ENCODE assay signal across 10 cellular contexts in genomic region chr7:85719981-85720963, GRCh38.
DNase-seq lines count a peak whose midpoint lies in the region; ATAC-seq, FAIRE-seq and TF ChIP-seq lines count a peak whose summit lies in the region.
"Had no signal": no experiment of that assay in that cellular context is flagged by ENCODE, and none has a peak within 500 bp of the region (broad histone marks: within the 10 kb centered on the region; RNA-seq: fewer than 3 reads in every experiment).

No MANE protein-coding gene starts in this region.

- peak overlapping the region; percentile 70 to 89 (median 76) for H3K27ac Mint-ChIP-seq in nephron

- 50% methylated on average over 4 of the region's 4 CpGs for WGBS in esophagus muscularis mucosa

- no peaks in the 10 kb centered on the region for H3K27me3 ChIP-seq in bronchial epithelial cell (ENCODE audit: control insufficient read depth, insufficient read depth, low read length)
- H3K27me3 ChIP-seq in esophagus muscularis mucosa = no peaks in the 10 kb centered on the region

- H3K4me3 ChIP-seq in NB4 (ENCODE audit: low read depth, low read length) = no peak overlapping the region
- H3K4me3 ChIP-seq in bronchial epithelial cell (ENCODE audit: low read depth, low read length) = no peak overlapping the region
- H3K4me3 ChIP-seq in esophagus muscularis mucosa = no peak overlapping the region

- TF ChIP-seq POLR2A in NB4 (IDR thresholded peaks at IDR 0.05; ENCODE audit: extremely low read depth, insufficient read length) (no peak), esophagus muscularis mucosa (IDR thresholded peaks at IDR 0.05; ENCODE audit: low read depth) (no peak)

- H3K4me1 ChIP-seq in esophagus muscularis mucosa = no peaks in the 10 kb centered on the region

- FAIRE-seq in bronchial epithelial cell (lab: Jason Lieb, UNC) = no peak
- FAIRE-seq: G401.6 had no signal

- H3K36me3 ChIP-seq in bronchial epithelial cell (ENCODE audit: control insufficient read depth, insufficient read depth, low read length) = no peaks in the 10 kb centered on the region
- H3K36me3 ChIP-seq in esophagus muscularis mucosa = no peaks in the 10 kb centered on the region

- no peaks in the 10 kb centered on the region for H3K36me3 Mint-ChIP-seq in nephron (ENCODE audit: low read depth)

- H3K9me3 ChIP-seq in esophagus muscularis mucosa = no peaks in the 10 kb centered on the region

- no peak overlapping the region for H3K4me3 Mint-ChIP-seq in nephron

- H3K27ac ChIP-seq in esophagus muscularis mucosa (replicated peaks in 1 of 4) = no peak overlapping the region

- no peak for TF ChIP-seq CTCF in NB4 (IDR thresholded peaks at IDR 0.05; ENCODE audit: low read depth, low read length)
- no peak for TF ChIP-seq CTCF in bronchial epithelial cell (IDR thresholded peaks at IDR 0.05; ENCODE audit: insufficient read depth, low read length, severe bottlenecking)
- no peak for TF ChIP-seq CTCF in nephron (IDR thresholded peaks at IDR 0.05; ENCODE audit: unreplicated experiment in 3 of 3)
- TF ChIP-seq CTCF in esophagus muscularis mucosa (IDR thresholded peaks at IDR 0.05) = no peak

- peaks cover 5% of the 10 kb centered on the region for H3K4me1 Mint-ChIP-seq in nephron

- no peaks in the 10 kb centered on the region for H3K27me3 Mint-ChIP-seq in nephron (ENCODE audit: low read depth)

- intact Hi-C loops in esophagus muscularis mucosa (cut with DNase I) = no loop called here

- TF ChIP-seq EP300 in esophagus muscularis mucosa (IDR thresholded peaks at IDR 0.05) = no peak

- no peak for ATAC-seq in HG03039 (IDR thresholded peaks at IDR 0.05; ENCODE audit: unreplicated experiment)
- ATAC-seq in HG02678 (IDR thresholded peaks at IDR 0.05; ENCODE audit: unreplicated experiment) = no peak

- DNase-seq in Daoy (ENCODE audit: low read depth) = peak; percentile 11
- DNase-seq in NB4 (ENCODE audit: low read depth) = peak; percentile 80
- peak; percentile 89 for DNase-seq in bronchial epithelial cell (ENCODE audit: low read depth)
- DNase-seq in DMS114 treated with DMSO at 0.1 percent for 48 hours (lab: John Stamatoyannopoulos, UW; ENCODE audit: unreplicated experiment) = no peak
- no peak for DNase-seq in esophagus muscularis mucosa (ENCODE audit: extremely low spot score)
- DNase-seq: Karpas-422 had no signal

- H3K9me3 Mint-ChIP-seq in nephron = no peaks in the 10 kb centered on the region

Comparison
In these comparisons a context has a peak if more than half of its experiments do, and no peak if none do; other contexts are left out.
1. DNase-seq: peak in Daoy (single experiment), NB4 (single experiment) and bronchial epithelial cell (single experiment); none in DMS114 treated with DMSO at 0.1 percent for 48 hours (single experiment) and esophagus muscularis mucosa (single experiment).